22 cellular contexts compared by ENCODE assay signal in genomic region chr3:59106085-59106629, GRCh38. TPM values are rescaled to one million over a fixed set of nuclear protein-coding genes. Genes with fewer than 3 reads are reported as not detected.
A peak's percentile ranks its signal among the peaks of the same experiment; 100 is the strongest.
DNase-seq lines count a peak whose midpoint lies in the region; ATAC-seq, FAIRE-seq and TF ChIP-seq lines count a peak whose summit lies in the region.
"Had no signal": no experiment of that assay in that cellular context is flagged by ENCODE, and none has a peak within 500 bp of the region (broad histone marks: within the 10 kb centered on the region; RNA-seq: fewer than 3 reads in every experiment).

No MANE protein-coding gene starts in this region.

- H2BK12ac ChIP-seq in trophoblast cell (ENCODE audit: low read length) = no peak overlapping the region

- H3K9me3 ChIP-seq in A549 = no peaks in the 10 kb centered on the region
- H3K9me3 ChIP-seq in trophoblast cell (ENCODE audit: insufficient read depth, low read depth, low read length) = no peaks in the 10 kb centered on the region

- no peak overlapping the region for H2BK120ac ChIP-seq in trophoblast cell (ENCODE audit: insufficient read depth, low read length, poor library complexity)

- H3K4me3 Mint-ChIP-seq in glutamatergic neuron (ENCODE audit: unreplicated experiment) = no peak overlapping the region
- H3K4me3 Mint-ChIP-seq: CD8-positive, alpha-beta T cell; IgD-negative memory B cell had no signal

- peaks cover 2% of the 10 kb centered on the region for H3K9me3 Mint-ChIP-seq in glutamatergic neuron (ENCODE audit: unreplicated experiment)
- H3K9me3 Mint-ChIP-seq: CD8-positive, alpha-beta T cell; IgD-negative memory B cell had no signal

- no peaks in the 10 kb centered on the region for H3K36me3 Mint-ChIP-seq in glutamatergic neuron (ENCODE audit: unreplicated experiment)
- H3K36me3 Mint-ChIP-seq: CD8-positive, alpha-beta T cell; IgD-negative memory B cell had no signal

- no peak overlapping the region for H3K18ac ChIP-seq in trophoblast cell (ENCODE audit: low read length)

- no peak for TF ChIP-seq EP300 in A549 (IDR thresholded peaks at IDR 0.05)

- TF ChIP-seq CTCF in A549 (IDR thresholded peaks at IDR 0.05) (no peak), fibroblast of the aortic adventitia (IDR thresholded peaks at IDR 0.05; ENCODE audit: insufficient read depth, low read length) (no peak), glutamatergic neuron (IDR thresholded peaks at IDR 0.05; ENCODE audit: partially characterized antibody, unreplicated experiment) (no peak)

- no peaks in the 10 kb centered on the region for H3K79me1 ChIP-seq in trophoblast cell (ENCODE audit: low read length)

- no peak overlapping the region for H2BK5ac ChIP-seq in trophoblast cell (ENCODE audit: low read depth, low read length, poor library complexity)

- H3K36me3 ChIP-seq in trophoblast cell (ENCODE audit: control insufficient read depth in 1 of 2, insufficient read depth in 2 of 2, low read length in 2 of 2) = no peaks in the 10 kb centered on the region
- H3K36me3 ChIP-seq: BLaER1 treated with 17β-estradiol and CSF1 and Interleukin-3, amounts not matched to agents 10 nM and 100 nM had no signal

- H4K12ac ChIP-seq in trophoblast cell (ENCODE audit: low read depth, low read length) = no peak overlapping the region

- no peak for TF ChIP-seq POLR2A in A549 (IDR thresholded peaks at IDR 0.05; ENCODE audit: low read length)

- POLR2A ChIA-PET in A549 (lab: Yijun Ruan, JAX) = no interaction called here

- no peak overlapping the region for H2AK5ac ChIP-seq in trophoblast cell (ENCODE audit: low read length)

- H3K4me3 ChIP-seq in A549 (no peak overlapping the region), fibroblast of the aortic adventitia (ENCODE audit: low read depth, low read length) (no peak overlapping the region), trophoblast cell (ENCODE audit: low read depth, low read length) (no peak overlapping the region)
- H3K4me3 ChIP-seq: BLaER1 treated with 17β-estradiol and CSF1 and Interleukin-3, amounts not matched to agents 10 nM and 100 nM had no signal

- no peak for FAIRE-seq in A549 (lab: Jason Lieb, UNC)
- FAIRE-seq: GM12892, GM18507, H54 had no signal

- no peaks in the 10 kb centered on the region for H3K27me3 ChIP-seq in trophoblast cell (ENCODE audit: insufficient read depth, low read length)
- H3K27me3 ChIP-seq: BLaER1 treated with 17β-estradiol and CSF1 and Interleukin-3, amounts not matched to agents 10 nM and 100 nM had no signal

- peak overlapping the region; percentile 23; the same call in 1 of the 3 replicates for H3K4me2 ChIP-seq in A549
- H3K4me2 ChIP-seq in trophoblast cell (ENCODE audit: low read length) = no peak overlapping the region
- H3K4me2 ChIP-seq: BLaER1 treated with 17β-estradiol and CSF1 and Interleukin-3, amounts not matched to agents 10 nM and 100 nM had no signal

- H4K91ac ChIP-seq in trophoblast cell (ENCODE audit: low read depth, low read length) = no peak overlapping the region

- no peak overlapping the region for H3K4ac ChIP-seq in trophoblast cell (ENCODE audit: low read depth, low read length)

- no peaks in the 10 kb centered on the region for H3K4me1 Mint-ChIP-seq in glutamatergic neuron (ENCODE audit: low read depth, unreplicated experiment)
- H3K4me1 Mint-ChIP-seq: IgD-negative memory B cell had no signal

- no peak overlapping the region for H3K27ac Mint-ChIP-seq in glutamatergic neuron (ENCODE audit: unreplicated experiment)
- H3K27ac Mint-ChIP-seq: CD8-positive, alpha-beta T cell; IgD-negative memory B cell had no signal

- TF ChIP-seq RAD21 in A549 (conservative IDR thresholded peaks at IDR 0.05 in 1 of 2, IDR thresholded peaks at IDR 0.05 in 1 of 2) = no peak

- H2AFZ ChIP-seq in trophoblast cell (ENCODE audit: insufficient read depth, low read length, poor library complexity) = no peak overlapping the region

- H4K8ac ChIP-seq in trophoblast cell (ENCODE audit: low read depth, low read length) = no peak overlapping the region

- CTCF ChIA-PET in A549 (lab: Yijun Ruan, JAX) = no interaction called here

- H3K4me1 ChIP-seq in A549 = no peaks in the 10 kb centered on the region
- H3K4me1 ChIP-seq in trophoblast cell (ENCODE audit: control insufficient read depth in 1 of 2, insufficient read depth in 2 of 2, low read length in 2 of 2) = no peaks in the 10 kb centered on the region

- no peak overlapping the region for H3K23ac ChIP-seq in trophoblast cell (ENCODE audit: low read length)

- H3K27ac ChIP-seq in A549 (no peak overlapping the region), trophoblast cell (ENCODE audit: low read depth, low read length) (no peak overlapping the region)
- H3K27ac ChIP-seq: BLaER1 treated with 17β-estradiol and CSF1 and Interleukin-3, amounts not matched to agents 10 nM and 100 nM; HL-60 had no signal

- WGBS in A549 (ENCODE audit: missing lambda C conversion rate) = 12% methylated on average over 1 of the region's 1 CpG
- WGBS in trophoblast cell (ENCODE audit: extremely low coverage, insufficient coverage, insufficient read length) = no CpG with 5 or more reads among the region's 1 CpG

- peak; percentile 50 to 54; a peak in 5 of 6 replicates for ATAC-seq in A549
- ATAC-seq: CD8-positive, alpha-beta T cell had no signal

- H3K27me3 Mint-ChIP-seq in glutamatergic neuron (ENCODE audit: unreplicated experiment) = no peaks in the 10 kb centered on the region

- no peak overlapping the region for H3K14ac ChIP-seq in trophoblast cell (ENCODE audit: low read length)

- no peaks in the 10 kb centered on the region for H3K79me2 ChIP-seq in trophoblast cell (ENCODE audit: control insufficient read depth, insufficient read depth, low read length, poor library complexity)

- H3K9ac ChIP-seq in trophoblast cell (ENCODE audit: low read length) = no peak overlapping the region
- H3K9ac ChIP-seq: BLaER1 treated with 17β-estradiol and CSF1 and Interleukin-3, amounts not matched to agents 10 nM and 100 nM had no signal

- DNase-seq in A549 (ENCODE audit: low read depth in 1 of 2, low spot score in 1 of 2) = peak in 1 of 2 experiments; percentile 24
- peak; percentile 22 for DNase-seq in NCI-H69 (lab: John Stamatoyannopoulos, UW)
- peak; percentile 10 for DNase-seq in fibroblast of the aortic adventitia (ENCODE audit: low read depth)
- DNase-seq in trophoblast cell = peak; percentile 32 to 37
- no peak for DNase-seq in middle frontal gyrus (ENCODE audit: extremely low spot score, low spot score)
- no peak for DNase-seq in NCI-H187 treated with DMSO at 0.1 percent for 48 hours (lab: John Stamatoyannopoulos, UW)
- DNase-seq in glutamatergic neuron = no peak
- DNase-seq: Calu3; CD8-positive, alpha-beta T cell; Karpas-422; MM.1S; NCI-H1092; NCI-H146; NCI-H2081 treated with DMSO at 0.1 percent for 48 hours; NCI-H748 treated with DMSO at 0.1 percent for 48 hours; Right ventricle myocardium superior had no signal

TF ChIP-seq in A549, 52 proteins besides CTCF, POLR2A, EP300 and RAD21:
- TF ChIP-seq JUNB (IDR thresholded peaks at IDR 0.05) (0 out of 2 replicates have a peak, but pooled peaks have one; percentile 13), NR3C1 (IDR thresholded peaks at IDR 0.05) (no peak)

RNA-seq across cellular contexts. Expression of gene CFAP20DC, which starts 56.3 kb away (rescaled TPM):
- polyA plus RNA-seq in A549 (2011; rRNA removed) (4.3 and 6.0 TPM in 2 replicates), A549 (2017; fragmentation: RNase III; extraction: RNeasy Plus Mini Kit Qiagen cat#74134 plus additional on column Dnase treatment) (2.2 to 2.5 TPM (median 2.5 TPM) in 3 replicates)
- polyA plus RNA-seq in A549 (2012; cell fraction: cytosol; rRNA removed) = 1.3 and 1.6 TPM in 2 replicates
- polyA plus RNA-seq in A549 (2012; cell fraction: nucleus; rRNA removed) = 0.78 and 1.0 TPM in 2 replicates
- polyA minus RNA-seq in A549 (2011; rRNA and poly(A)+ RNA removed) = 1.4 and 1.9 TPM in 2 replicates
- total RNA-seq in fibroblast of the aortic adventitia (ENCODE audit: low replicate concordance) (1.3 and 7.3 TPM in 2 replicates), glutamatergic neuron (ENCODE audit: unreplicated experiment) (8.4 TPM)
- polyA plus RNA-seq in trophoblast cell (2013) = 1.7 and 2.1 TPM in 2 replicates

Comparison
In these comparisons a context has a peak if more than half of its experiments do, and no peak if none do; other contexts are left out.
1. DNase-seq: peak in NCI-H69 (single experiment), fibroblast of the aortic adventitia (single experiment) and trophoblast cell (2 of 2); none in middle frontal gyrus (single experiment), NCI-H187 treated with DMSO at 0.1 percent for 48 hours (single experiment) and glutamatergic neuron (single experiment).